In the genomic region with DNA sequence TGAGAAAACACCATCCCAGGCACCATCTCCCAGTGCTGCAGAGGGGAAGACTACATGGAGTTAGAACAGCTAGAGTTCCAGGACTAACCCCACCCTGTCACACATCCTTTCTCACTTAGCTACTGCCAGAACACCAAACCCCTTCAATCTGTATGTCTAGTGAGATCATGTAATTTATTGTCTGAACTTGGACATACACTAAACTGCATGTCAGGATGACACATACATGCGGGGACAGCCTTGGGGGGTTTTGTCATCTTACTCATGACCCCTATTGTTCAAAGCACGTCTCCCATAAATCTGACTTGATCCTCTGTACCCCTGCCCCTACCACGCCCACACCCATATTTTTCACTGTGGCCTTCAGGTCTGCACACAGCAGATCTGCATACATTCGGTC, we compare ENCODE assay signal across 19 cellular contexts.
"Had no signal": no experiment of that assay in that cellular context is flagged by ENCODE, and none has a peak within 500 bp of the region (broad histone marks: within the 10 kb centered on the region; RNA-seq: fewer than 3 reads in every experiment).

No MANE protein-coding gene starts in this region.

- H3K36me3 ChIP-seq: esophagus muscularis mucosa, heart left ventricle, neutrophil, right lobe of liver, tibial artery, upper lobe of left lung, uterus had no signal

- H3K27ac Mint-ChIP-seq: naive thymus-derived CD8-positive, alpha-beta T cell; stimulated activated memory B cell treated with anti-CD40 and anti-IgM and Interleukin-4, amounts not matched to agents 10 μg/mL and 1 μg/mL and 100 μg/mL, for 72 hours; stimulated activated naive CD8-positive, alpha-beta T cell treated with anti-CD3 and anti-CD28 coated beads, Interleukin-15, Interleukin-2, amounts not matched to agents 100 ng/mL and 50 ng/mL, for 24 hours had no signal

- H3K4me3 Mint-ChIP-seq: naive thymus-derived CD8-positive, alpha-beta T cell; stimulated activated memory B cell treated with anti-CD40 and anti-IgM and Interleukin-4, amounts not matched to agents 10 μg/mL and 1 μg/mL and 100 μg/mL, for 72 hours; stimulated activated naive CD8-positive, alpha-beta T cell treated with anti-CD3 and anti-CD28 coated beads, Interleukin-15, Interleukin-2, amounts not matched to agents 100 ng/mL and 50 ng/mL, for 24 hours had no signal

- ATAC-seq: heart left ventricle; mucosa of descending colon; naive thymus-derived CD8-positive, alpha-beta T cell; psoas muscle; right lobe of liver; stimulated activated memory B cell treated with anti-CD40 and anti-IgM and Interleukin-4, amounts not matched to agents 10 μg/mL and 1 μg/mL and 100 μg/mL, for 72 hours had no signal

- H3K36me3 Mint-ChIP-seq: naive thymus-derived CD8-positive, alpha-beta T cell; stimulated activated memory B cell treated with anti-CD40 and anti-IgM and Interleukin-4, amounts not matched to agents 10 μg/mL and 1 μg/mL and 100 μg/mL, for 72 hours had no signal

- H3K4me3 ChIP-seq: esophagus muscularis mucosa, heart left ventricle, mucosa of descending colon, psoas muscle, right lobe of liver, tibial artery, upper lobe of left lung, uterus had no signal

- H3K9me3 Mint-ChIP-seq: naive thymus-derived CD8-positive, alpha-beta T cell; stimulated activated memory B cell treated with anti-CD40 and anti-IgM and Interleukin-4, amounts not matched to agents 10 μg/mL and 1 μg/mL and 100 μg/mL, for 72 hours; stimulated activated naive CD8-positive, alpha-beta T cell treated with anti-CD3 and anti-CD28 coated beads, Interleukin-15, Interleukin-2, amounts not matched to agents 100 ng/mL and 50 ng/mL, for 24 hours had no signal

- FAIRE-seq: colon had no signal

- H3K4me1 ChIP-seq: psoas muscle, tibial artery, uterus had no signal

- H3K27me3 ChIP-seq: esophagus muscularis mucosa, neutrophil, right lobe of liver, tibial artery, upper lobe of left lung, uterus had no signal

- H3K9me3 ChIP-seq: esophagus muscularis mucosa, heart left ventricle, mucosa of descending colon, neutrophil, psoas muscle, right lobe of liver, tibial artery, upper lobe of left lung, uterus had no signal

- H3K27ac ChIP-seq: esophagus muscularis mucosa, heart left ventricle, neutrophil, psoas muscle, right lobe of liver, tibial artery, upper lobe of left lung, uterus had no signal

- DNase-seq: dermis blood vessel endothelial cell; foreskin fibroblast; heart left ventricle; hippocampal formation; kidney glomerular epithelial cell; mucosa of descending colon; naive thymus-derived CD8-positive, alpha-beta T cell; psoas muscle; retina; right lobe of liver; stimulated activated CD4-positive, alpha-beta T cell treated with anti-CD3 and anti-CD28 coated beads, Interleukin-4, amount 100 ng/mL, for 1 hour; tibial artery; upper lobe of left lung; uterus had no signal
